13 cellular contexts compared by ENCODE assay signal in genomic region chr6:116144590-116144989, GRCh38. TPM values are rescaled to one million over a fixed set of nuclear protein-coding genes. Genes with fewer than 3 reads are reported as not detected.
DNase-seq lines count a peak whose midpoint lies in the region; ATAC-seq and TF ChIP-seq lines count a peak whose summit lies in the region.
"Had no signal": no experiment of that assay in that cellular context is flagged by ENCODE, and none has a peak within 500 bp of the region (broad histone marks: within the 10 kb centered on the region; RNA-seq: fewer than 3 reads in every experiment).

No MANE protein-coding gene starts in this region.

- H3K36me3 ChIP-seq in endodermal cell (ENCODE audit: control insufficient read depth, insufficient read depth, low read length) (peaks cover 16% of the 10 kb centered on the region), colonic mucosa (no peaks in the 10 kb centered on the region)

- no peak overlapping the region for H3K4me3 ChIP-seq in NB4 (ENCODE audit: low read depth, low read length)
- no peak overlapping the region for H3K4me3 ChIP-seq in endodermal cell (ENCODE audit: low read length)
- H3K4me3 ChIP-seq in colonic mucosa = no peak overlapping the region

- no peak overlapping the region for H3K4me3 Mint-ChIP-seq in endodermal cell
- H3K4me3 Mint-ChIP-seq: natural killer cell had no signal

- intact Hi-C loops in colonic mucosa (cut with DNase I) = no loop called here

- H3K27ac ChIP-seq in endodermal cell (ENCODE audit: low read depth, low read length) (no peak overlapping the region), colonic mucosa (no peak overlapping the region)

- ATAC-seq in GM21526 (IDR thresholded peaks at IDR 0.05; ENCODE audit: low FRiP score, unreplicated experiment) = no peak
- ATAC-seq: natural killer cell had no signal

- WGBS in endodermal cell (ENCODE audit: insufficient coverage in 1 of 2, insufficient read length in 1 of 2), 2 experiments = 84 to 94% methylated on average over 2 to 3 of the region's 3 CpGs

- no peaks in the 10 kb centered on the region for H3K27me3 ChIP-seq in endodermal cell (ENCODE audit: control insufficient read depth, insufficient read depth, low read length, poor library complexity, severe bottlenecking)
- no peaks in the 10 kb centered on the region for H3K27me3 ChIP-seq in colonic mucosa

- H3K27me3 Mint-ChIP-seq in endodermal cell (ENCODE audit: insufficient read depth) = no peaks in the 10 kb centered on the region

- TF ChIP-seq CTCF in NB4 (IDR thresholded peaks at IDR 0.05; ENCODE audit: low read depth, low read length) (no peak), endodermal cell (conservative IDR thresholded peaks at IDR 0.05) (no peak), GM20000 (IDR thresholded peaks at IDR 0.05; ENCODE audit: extremely low read depth, missing control alignments) (no peak), colonic mucosa (IDR thresholded peaks at IDR 0.05) (no peak)

- H3K4me1 Mint-ChIP-seq in endodermal cell = peaks cover 38% of the 10 kb centered on the region

- peaks cover 12% of the 10 kb centered on the region for H3K9me3 ChIP-seq in endodermal cell (ENCODE audit: control insufficient read depth, low read length)
- no peaks in the 10 kb centered on the region for H3K9me3 ChIP-seq in colonic mucosa
- H3K9me3 ChIP-seq: Caco-2 had no signal

- DNase-seq in GM04503 (ENCODE audit: low read depth) (peak; percentile 52), NB4 (ENCODE audit: low read depth) (peak; percentile 21), endodermal cell (no peak), non-pigmented ciliary epithelial cell (ENCODE audit: low read depth) (peak; percentile 90), DMS53 (lab: John Stamatoyannopoulos, UW) (no peak), GM20000 (ENCODE audit: low spot score) (no peak), colonic mucosa (no peak)
- DNase-seq: dermis blood vessel endothelial cell; natural killer cell; SHP77 treated with DMSO at 0.1 percent for 48 hours; stimulated activated naive CD4-positive, alpha-beta T cell treated with Interleukin-2 at 50 U/mL for 16 hours had no signal

- H3K9me3 Mint-ChIP-seq in endodermal cell = peaks cover 3% of the 10 kb centered on the region
- H3K9me3 Mint-ChIP-seq: natural killer cell had no signal

- H3K36me3 Mint-ChIP-seq in endodermal cell (ENCODE audit: low read depth) = peaks cover 2% of the 10 kb centered on the region
- H3K36me3 Mint-ChIP-seq: natural killer cell had no signal

- no peak for TF ChIP-seq POLR2A in NB4 (IDR thresholded peaks at IDR 0.05; ENCODE audit: extremely low read depth, insufficient read length)

- H3K27ac Mint-ChIP-seq in endodermal cell = peak overlapping the region; percentile 15
- H3K27ac Mint-ChIP-seq: natural killer cell had no signal

- H3K4me1 ChIP-seq in endodermal cell (ENCODE audit: control insufficient read depth, insufficient read depth, low read length) (peaks cover 4% of the 10 kb centered on the region), colonic mucosa (no peaks in the 10 kb centered on the region)

- H3K9ac ChIP-seq in endodermal cell (ENCODE audit: extremely low read depth, low read length, poor library complexity, severe bottlenecking) (no peak overlapping the region), colonic mucosa (ENCODE audit: low read depth in 2 of 2, low read length in 2 of 2) (no peak overlapping the region)

RNA-seq across cellular contexts. Expression of gene COL10A1, which starts 18.7 kb away (rescaled TPM):
- total RNA-seq in endodermal cell = not detected
- not detected for polyA plus RNA-seq in endodermal cell (2013, experiment 1 of 2)
- polyA plus RNA-seq in endodermal cell (2013, experiment 2 of 2) = not detected
- not detected for total RNA-seq in colonic mucosa
- total RNA-seq: Caco-2, dermis blood vessel endothelial cell, natural killer cell had no signal

RNA-seq across cellular contexts. Expression of gene NT5DC1, which starts 43.9 kb away (rescaled TPM):
- total RNA-seq in endodermal cell (100 to 1,000 TPM in 1 of 2 donors, 10 to 100 TPM in 1; 83.0 to 136 TPM), colonic mucosa (10 to 100 TPM; 49.8 to 50.1 TPM)
- polyA plus RNA-seq in endodermal cell (2013, experiment 1 of 2) = 35.9 TPM
- 32.2 TPM for polyA plus RNA-seq in endodermal cell (2013, experiment 2 of 2)

Comparison
In these comparisons a context has a peak if more than half of its experiments do, and no peak if none do; other contexts are left out.
1. DNase-seq: peak in GM04503 (single experiment), NB4 (single experiment) and non-pigmented ciliary epithelial cell (single experiment); none in endodermal cell (single experiment), DMS53 (single experiment), GM20000 (single experiment) and colonic mucosa (single experiment).